28 cellular contexts compared by ENCODE assay signal in the genomic region with DNA sequence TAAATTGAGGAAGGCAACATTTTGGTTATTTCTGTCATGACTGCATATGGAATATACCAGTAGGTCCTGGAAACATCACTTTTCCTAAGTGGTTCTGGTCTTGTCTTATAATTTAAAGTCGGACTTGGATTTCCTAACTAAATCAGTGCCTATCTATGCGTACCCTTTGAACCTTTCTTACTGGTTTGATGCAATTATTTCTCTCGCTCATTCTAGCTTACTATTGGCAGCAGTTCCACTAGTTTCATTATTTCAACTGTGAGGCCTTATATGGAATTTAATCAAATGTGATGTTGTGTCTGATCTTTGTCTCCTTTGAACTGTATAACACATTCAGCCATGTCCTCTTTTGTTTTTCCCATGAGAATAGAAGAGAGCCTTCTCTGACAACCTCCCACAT.
"Had no signal": no experiment of that assay in that cellular context is flagged by ENCODE, and none has a peak within 500 bp of the region (broad histone marks: within the 10 kb centered on the region; RNA-seq: fewer than 3 reads in every experiment).

No MANE protein-coding gene starts in this region.

- H3K4me1 Mint-ChIP-seq: activated B cell treated with CpG ODN at 0.5 μM for 24 hours had no signal

- H3K27me3 Mint-ChIP-seq: activated B cell treated with CpG ODN at 0.5 μM for 24 hours; activated CD4-positive, alpha-beta T cell treated with anti-CD3 and anti-CD28 coated beads, Interleukin-2, amount 10 ng/mL, durations not matched to agents 24 days and 14 days; activated naive CD4-positive, alpha-beta T cell treated with anti-CD3 and anti-CD28 coated beads, Interleukin-2, amount 50 U/mL, for 24 hours; brain had no signal

- ATAC-seq: activated CD8-positive, alpha-beta memory T cell treated with anti-CD3 and anti-CD28 coated beads, Interleukin-2, amount 10 ng/mL, durations not matched to agents 7 days and 5 days; T-helper 17 cell had no signal

- H3K9me3 Mint-ChIP-seq: activated B cell treated with CpG ODN at 0.5 μM for 24 hours; activated CD4-positive, alpha-beta T cell treated with anti-CD3 and anti-CD28 coated beads, Interleukin-2, amount 10 ng/mL, durations not matched to agents 24 days and 14 days; activated naive CD4-positive, alpha-beta T cell treated with anti-CD3 and anti-CD28 coated beads, Interleukin-2, amount 50 U/mL, for 24 hours; activated T-cell treated with anti-CD3 and anti-CD28 coated beads, Interleukin-2, amount 50 U/mL, for 24 hours; activated T-helper 1 cell treated with anti-CD3 and anti-CD28 coated beads, Interleukin-12 subunit alpha, Interleukin-12 subunit beta, Interleukin-2, Interleukin-4 antibody, amounts not matched to agents 30 ng/mL and 10 ng/mL and 1 ng/mL, durations not matched to agents 14 hours and 24 hours and 36 hours; brain had no signal

- H3K36me3 Mint-ChIP-seq: activated CD8-positive, alpha-beta memory T cell treated with anti-CD3 and anti-CD28 coated beads, Interleukin-2, amount 10 ng/mL, durations not matched to agents 7 days and 5 days; activated naive CD4-positive, alpha-beta T cell treated with anti-CD3 and anti-CD28 coated beads, Interleukin-2, amount 50 U/mL, for 24 hours had no signal

- H3K27ac Mint-ChIP-seq: activated B cell treated with CpG ODN at 0.5 μM for 24 hours; activated CD4-positive, alpha-beta T cell treated with anti-CD3 and anti-CD28 coated beads, Interleukin-2, amount 10 ng/mL, durations not matched to agents 24 days and 14 days; activated CD8-positive, alpha-beta memory T cell treated with anti-CD3 and anti-CD28 coated beads, Interleukin-2, amount 10 ng/mL, durations not matched to agents 7 days and 5 days; activated naive CD4-positive, alpha-beta T cell treated with anti-CD3 and anti-CD28 coated beads, Interleukin-2, amount 50 U/mL, for 24 hours; activated T-cell treated with anti-CD3 and anti-CD28 coated beads, Interleukin-2, amount 50 U/mL, for 24 hours; activated T-helper 1 cell treated with anti-CD3 and anti-CD28 coated beads, Interleukin-12 subunit alpha, Interleukin-12 subunit beta, Interleukin-2, Interleukin-4 antibody, amounts not matched to agents 30 ng/mL and 10 ng/mL and 1 ng/mL, durations not matched to agents 14 hours and 24 hours and 36 hours; T-helper 17 cell had no signal

- H3K4me3 Mint-ChIP-seq: activated B cell treated with CpG ODN at 0.5 μM for 24 hours; activated CD4-positive, alpha-beta T cell treated with anti-CD3 and anti-CD28 coated beads, Interleukin-2, amount 10 ng/mL, durations not matched to agents 24 days and 14 days; activated CD8-positive, alpha-beta memory T cell treated with anti-CD3 and anti-CD28 coated beads, Interleukin-2, amount 10 ng/mL, durations not matched to agents 7 days and 5 days; activated naive CD4-positive, alpha-beta T cell treated with anti-CD3 and anti-CD28 coated beads, Interleukin-2, amount 50 U/mL, for 24 hours; activated T-cell treated with anti-CD3 and anti-CD28 coated beads, Interleukin-2, amount 50 U/mL, for 24 hours; activated T-helper 1 cell treated with anti-CD3 and anti-CD28 coated beads, Interleukin-12 subunit alpha, Interleukin-12 subunit beta, Interleukin-2, Interleukin-4 antibody, amounts not matched to agents 30 ng/mL and 10 ng/mL and 1 ng/mL, durations not matched to agents 14 hours and 24 hours and 36 hours; brain; T-helper 17 cell had no signal

- DNase-seq: activated B cell treated with CpG ODN at 0.5 μM for 24 hours; activated CD4-positive, alpha-beta T cell treated with anti-CD3 and anti-CD28 coated beads for 1 hour; activated CD4-positive, alpha-beta T cell treated with anti-CD3 and anti-CD28 coated beads, Interleukin-2, amount 10 ng/mL, durations not matched to agents 24 days and 14 days; activated CD4-positive, alpha-beta T cell treated with anti-CD3 and anti-CD28 coated beads, Interleukin-2, amount 50 U/mL, for 48 hours; activated CD8-positive, alpha-beta memory T cell treated with anti-CD3 and anti-CD28 coated beads, Interleukin-2, amount 10 ng/mL, durations not matched to agents 7 days and 5 days; activated effector memory CD4-positive, alpha-beta T cell treated with Interleukin-2 at 50 U/mL for 16 hours; activated naive CD4-positive, alpha-beta T cell; activated T-cell treated with anti-CD3 and anti-CD28 coated beads, Interleukin-2, amount 50 U/mL, for 24 hours; MG63; MV-4-11; NCI-H1092 treated with DMSO at 0.1 percent for 48 hours; NCI-H1417 treated with DMSO at 0.1 percent for 48 hours; NCI-H1694; NCI-H2029 treated with DMSO at 0.1 percent for 48 hours; NCI-H510A treated with DMSO at 0.1 percent for 48 hours; NCI-H69; NK-92 treated with Interleukin-12 subunit alpha and Interleukin-12 subunit beta, amount 100 ng/mL, for 24 hours; Peyer's patch; Right ventricle myocardium superior; SJCRH30; T-helper 17 cell; T-helper 9 cell had no signal

- FAIRE-seq: astrocyte had no signal

- H3K27ac ChIP-seq: KMS-11, Peyer's patch, RWPE1, SJCRH30 had no signal
